ENCODE assay signal across 11 cellular contexts in the genomic region with DNA sequence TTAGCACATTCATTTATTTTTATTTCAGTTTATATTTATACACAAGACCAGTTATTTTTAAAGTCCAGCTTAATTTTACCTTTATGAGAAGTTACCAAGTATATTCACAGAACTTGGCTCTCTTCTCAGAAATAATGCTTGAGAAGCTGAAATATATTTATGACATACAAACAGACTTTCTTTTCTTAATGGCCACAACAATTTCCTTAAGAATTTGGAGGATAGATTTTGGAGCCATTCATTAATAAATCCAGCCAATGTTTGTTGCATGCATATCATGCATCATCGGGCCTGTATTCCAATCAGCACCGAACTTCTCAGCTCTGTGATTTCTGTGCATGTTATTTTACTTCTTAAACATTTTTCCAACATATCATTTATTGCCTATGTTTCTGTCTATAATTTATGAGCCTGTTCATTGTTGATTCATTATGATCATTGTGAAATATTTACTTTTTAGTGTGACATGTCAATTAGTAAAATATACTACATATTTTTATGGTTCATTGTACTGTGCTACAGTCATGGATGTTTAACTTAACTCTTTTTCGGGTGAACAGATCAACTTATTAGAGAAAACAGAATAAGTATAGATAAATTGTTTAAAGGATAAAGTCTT. TPM values are rescaled to one million over a fixed set of nuclear protein-coding genes. Genes with fewer than 3 reads are reported as not detected.
A peak's percentile ranks its signal among the peaks of the same experiment; 100 is the strongest.
DNase-seq lines count a peak whose midpoint lies in the region; ATAC-seq, FAIRE-seq and TF ChIP-seq lines count a peak whose summit lies in the region.
"Had no signal": no experiment of that assay in that cellular context is flagged by ENCODE, and none has a peak within 500 bp of the region (broad histone marks: within the 10 kb centered on the region; RNA-seq: fewer than 3 reads in every experiment).

No MANE protein-coding gene starts in this region.

- H3K36me3 ChIP-seq in cardiac muscle cell (no peaks in the 10 kb centered on the region), left ventricle myocardium inferior (no peaks in the 10 kb centered on the region), H1 (ENCODE audit: control insufficient read depth in 2 of 4, insufficient read depth in 4 of 4, low read length in 3 of 4) (peaks cover 0 to 13% (median 0%) of the 10 kb centered on the region in 4 experiments; a peak in 1 of 8 replicates), mucosa of stomach (ENCODE audit: control insufficient read depth, insufficient read depth, low read length) (no peaks in the 10 kb centered on the region)
- no peaks in the 10 kb centered on the region for H3K36me3 ChIP-seq in effector memory CD4-positive, alpha-beta T cell (ENCODE audit: control insufficient read depth, insufficient read depth, low read length)
- H3K36me3 ChIP-seq: spleen had no signal

- no peak overlapping the region for H2BK20ac ChIP-seq in H1 (ENCODE audit: low read length)

- peaks cover 30% of the 10 kb centered on the region for H3K4me1 ChIP-seq in cardiac muscle cell (ENCODE audit: low read depth)
- peaks cover 46% of the 10 kb centered on the region for H3K4me1 ChIP-seq in left ventricle myocardium inferior
- H3K4me1 ChIP-seq in H1 (replicated peaks in 1 of 4; ENCODE audit: control insufficient read depth in 3 of 4, insufficient read depth in 4 of 4, low read length in 3 of 4), result peaks cover 4 to 14% (median 6%) of the 10 kb centered on the region in 4 experiments; a peak in 6 of 7 replicates
- H3K4me1 ChIP-seq in mucosa of stomach (ENCODE audit: control insufficient read depth, insufficient read depth, low read length), result peaks cover 12% of the 10 kb centered on the region
- no peaks in the 10 kb centered on the region for H3K4me1 ChIP-seq in effector memory CD4-positive, alpha-beta T cell (ENCODE audit: control insufficient read depth, insufficient read depth, low read length, poor library complexity, severe bottlenecking)

- peak overlapping the region; percentile 61 to 78 for H3K4me2 ChIP-seq in H1 (ENCODE audit: insufficient read depth in 1 of 2, low read depth in 2 of 2, low read length in 2 of 2)

- H3K79me2 ChIP-seq in H1 (ENCODE audit: control insufficient read depth in 1 of 2, insufficient read depth in 2 of 2, low read length in 2 of 2), result peaks cover 19 to 99% of the 10 kb centered on the region in 2 experiments; a peak in 3 of 4 replicates

- H3K27me3 ChIP-seq in cardiac muscle cell (no peaks in the 10 kb centered on the region), left ventricle myocardium inferior (ENCODE audit: low read depth) (no peaks in the 10 kb centered on the region), H1 (replicated peaks in 1 of 4; ENCODE audit: control insufficient read depth in 3 of 4, extremely low read depth in 1 of 4, insufficient read depth in 3 of 4, low read length in 3 of 4) (no peaks in the 10 kb centered on the region), mucosa of stomach (ENCODE audit: control insufficient read depth, insufficient read depth, low read length) (no peaks in the 10 kb centered on the region)
- peaks cover 7% of the 10 kb centered on the region for H3K27me3 ChIP-seq in effector memory CD4-positive, alpha-beta T cell (replicated peaks; ENCODE audit: control insufficient read depth, insufficient read depth, low read length, poor library complexity, severe bottlenecking)

- WGBS in H1 (ENCODE audit: extremely low coverage in 1 of 2, insufficient coverage in 1 of 2, insufficient read length in 1 of 2, insufficient replicate concordance in 2 of 2, low coverage in 1 of 2, low lambda C conversion rate in 2 of 2, missing lambda C conversion rate in 1 of 2), 2 experiments, result 48% methylated on average over 3 of the region's 3 CpGs; no CpG with 5 or more reads in 1 of the 2 experiments

- no peak overlapping the region for H2BK12ac ChIP-seq in H1 (ENCODE audit: low read depth, low read length)

- H3K9me3 ChIP-seq in cardiac muscle cell (ENCODE audit: low read depth) (no peaks in the 10 kb centered on the region), left ventricle myocardium inferior (replicated peaks) (peaks cover 17% of the 10 kb centered on the region), H1 (ENCODE audit: insufficient read depth in 2 of 2, low read depth in 1 of 2, low read length in 1 of 2) (no peaks in the 10 kb centered on the region), mucosa of stomach (ENCODE audit: control insufficient read depth, low read length) (no peaks in the 10 kb centered on the region)
- no peaks in the 10 kb centered on the region for H3K9me3 ChIP-seq in effector memory CD4-positive, alpha-beta T cell (ENCODE audit: control insufficient read depth, low read length)

- H3K4me3 ChIP-seq in cardiac muscle cell (peak overlapping the region; percentile 78), left ventricle myocardium inferior (no peak overlapping the region), H1 (ENCODE audit: extremely low read depth in 1 of 4, insufficient read depth in 2 of 4, low read depth in 3 of 4, low read length in 4 of 4) (peak overlapping the region; percentile 28 to 97 (median 94); a peak in 6 of 8 replicates), mucosa of stomach (ENCODE audit: low read length) (no peak overlapping the region)
- H3K4me3 ChIP-seq in effector memory CD4-positive, alpha-beta T cell (ENCODE audit: insufficient read depth, low read depth, low read length, poor library complexity, severe bottlenecking), result no peak overlapping the region

- H3K27ac ChIP-seq in cardiac muscle cell (peak overlapping the region; percentile 88), left ventricle myocardium inferior (replicated peaks) (no peak overlapping the region), H1 (ENCODE audit: low read depth, low read length) (no peak overlapping the region; the same call in 1 of the 2 replicates)
- H3K27ac ChIP-seq in effector memory CD4-positive, alpha-beta T cell (ENCODE audit: insufficient read depth, low read length, poor library complexity, severe bottlenecking), result no peak overlapping the region

- H4K5ac ChIP-seq in H1 (ENCODE audit: insufficient read length, low read depth, low read length), result no peak overlapping the region

- no peak overlapping the region for H2BK120ac ChIP-seq in H1 (replicated peaks; ENCODE audit: low read depth, low read length)

- no peak overlapping the region for H3K4ac ChIP-seq in H1 (replicated peaks; ENCODE audit: insufficient read length, low read depth, low read length)

- H3K36me3 Mint-ChIP-seq in activated naive CD4-positive, alpha-beta T cell treated with anti-CD3 and anti-CD28 coated beads, Interleukin-2, amount 50 U/mL, for 72 hours, result peaks cover 0 to 24% of the 10 kb centered on the region in 2 donors

- H3K18ac ChIP-seq in H1 (ENCODE audit: extremely low read depth, low read length), result no peak overlapping the region

- no peak for FAIRE-seq in H1 (lab: Jason Lieb, UNC)
- FAIRE-seq: bronchial epithelial cell had no signal

- H2BK15ac ChIP-seq in H1 (ENCODE audit: low read length), result no peak overlapping the region

- DNase-seq in cardiac muscle cell (ENCODE audit: low read depth in 1 of 2, low spot score in 1 of 2) (no peak), left ventricle myocardium inferior (no peak), H1 (ENCODE audit: low read depth in 1 of 2, low spot score in 2 of 2) (no peak)
- DNase-seq in effector memory CD4-positive, alpha-beta T cell, result no peak
- no peak for DNase-seq in activated naive CD4-positive, alpha-beta T cell treated with anti-CD3 and anti-CD28 coated beads, Interleukin-2, amount 50 U/mL, for 72 hours (ENCODE audit: low spot score in 2 of 2)
- DNase-seq: midbrain, spleen had no signal

- no peaks in the 10 kb centered on the region for H3K79me1 ChIP-seq in H1 (ENCODE audit: low read depth, low read length)

- no peak overlapping the region for H2AFZ ChIP-seq in H1 (ENCODE audit: low read length)

- H3K9ac ChIP-seq in H1 (replicated peaks in 1 of 4; ENCODE audit: extremely low read depth in 1 of 4, low read depth in 3 of 4, low read length in 3 of 4), result peak overlapping the region in 2 of 4 experiments; percentile 32 to 58; a peak in 3 of 7 replicates
- H3K9ac ChIP-seq in mucosa of stomach (ENCODE audit: low read length), result peak overlapping the region; percentile 98

- CTCF ChIA-PET in H1 (lab: Charles Lee; ENCODE audit: partially characterized antibody), result interaction anchor here (0.6 to 1.0 kb wide), 3 partner anchors 45 to 74 kb away, joined by 3 read pairs; no protein-coding TSS in a partner anchor

- TF ChIP-seq EP300 in H1 (IDR thresholded peaks at IDR 0.05; ENCODE audit: borderline replicate concordance in 1 of 2, low read depth in 2 of 2, low read length in 2 of 2), result no peak

- H3K23ac ChIP-seq in H1 (ENCODE audit: insufficient read length), result no peak overlapping the region

- H3K27ac Mint-ChIP-seq in activated naive CD4-positive, alpha-beta T cell treated with anti-CD3 and anti-CD28 coated beads, Interleukin-2, amount 50 U/mL, for 72 hours, result no peak overlapping the region

- no peak overlapping the region for H4K8ac ChIP-seq in H1 (ENCODE audit: extremely low read depth, insufficient read depth, low read length)

- H2AK5ac ChIP-seq in H1 (ENCODE audit: low read depth, low read length), result no peak overlapping the region

- no peak for TF ChIP-seq POLR2A in H1 (IDR thresholded peaks at IDR 0.05; ENCODE audit: control extremely low read depth in 1 of 2, low read depth in 2 of 2, low read length in 2 of 2)

- no peak overlapping the region for H2BK5ac ChIP-seq in H1 (ENCODE audit: low read depth, low read length)

- H4K91ac ChIP-seq in H1 (replicated peaks; ENCODE audit: insufficient read length, low read length), result no peak overlapping the region

- no peak overlapping the region for H3K14ac ChIP-seq in H1 (ENCODE audit: insufficient read length)

- peaks cover 7% of the 10 kb centered on the region for H3K23me2 ChIP-seq in H1 (ENCODE audit: low read depth, low read length)

- TF ChIP-seq RAD21 in H1 (IDR thresholded peaks at IDR 0.05 in 1 of 2, conservative IDR thresholded peaks at IDR 0.05 in 1 of 2; ENCODE audit: low read depth in 2 of 2, low read length in 2 of 2), result no peak

- no peak for ATAC-seq in HG03135 (IDR thresholded peaks at IDR 0.05; ENCODE audit: unreplicated experiment)
- ATAC-seq in activated naive CD4-positive, alpha-beta T cell treated with anti-CD3 and anti-CD28 coated beads, Interleukin-2, amount 50 U/mL, for 72 hours, result no peak
- no peak for ATAC-seq in GM19035 (IDR thresholded peaks at IDR 0.05; ENCODE audit: unreplicated experiment)

- H3K9me3 Mint-ChIP-seq in activated naive CD4-positive, alpha-beta T cell treated with anti-CD3 and anti-CD28 coated beads, Interleukin-2, amount 50 U/mL, for 72 hours, result peaks cover 5 to 7% of the 10 kb centered on the region in 2 donors

- intact Hi-C loops in left ventricle myocardium inferior (cut with micrococcal nuclease), result loop anchor here (10.0 kb wide), 1 partner anchor 70 kb away; no protein-coding TSS in a partner anchor

- H3K56ac ChIP-seq in H1 (replicated peaks; ENCODE audit: insufficient read length, low read depth, low read length), result no peak overlapping the region

- POLR2A ChIA-PET in H1 (lab: Charles Lee; ENCODE audit: partially characterized antibody), result interaction anchor here (0.7 to 4.2 kb wide), 3 partner anchors 9 to 21 kb away, joined by 3 to 62 read pairs (median 4); no protein-coding TSS in a partner anchor

- peaks cover 0 to 2% of the 10 kb centered on the region in 2 experiments for H4K20me1 ChIP-seq in H1 (replicated peaks in 1 of 2; ENCODE audit: control insufficient read depth in 1 of 2, insufficient read depth in 2 of 2, low read length in 2 of 2)

- TF ChIP-seq CTCF in cardiac muscle cell (IDR thresholded peaks at IDR 0.05; ENCODE audit: low read depth, low read length) (no peak), left ventricle myocardium inferior (IDR thresholded peaks at IDR 0.05; ENCODE audit: borderline replicate concordance) (no peak), H1 (IDR thresholded peaks at IDR 0.05; ENCODE audit: control extremely low read depth in 1 of 3, insufficient read depth in 1 of 3, low read depth in 1 of 3, low read length in 3 of 3) (no peak)

RNA-seq across cellular contexts. Expression of gene GULP1, which starts 3.5 kb away (rescaled TPM):
- total RNA-seq in cardiac muscle cell (32.7 and 41.2 TPM in 2 replicates), left ventricle myocardium inferior (5.7 TPM)
- polyA plus RNA-seq in cardiac muscle cell (28.3 and 41.4 TPM in 2 replicates), H1 (2011; rRNA removed) (56.4 and 69.7 TPM in 2 replicates)
- 130 and 139 TPM in 2 replicates for total RNA-seq in H1 (2021; fragmentation: NEBNext Ultra II Directional; extraction: Animal tissue kit (Norgen Biotek cat#: 25700))
- polyA plus RNA-seq in H1 (2011; cell fraction: cytosol; rRNA removed), result 69.1 TPM
- 80.6 TPM for polyA plus RNA-seq in H1 (2011; cell fraction: nucleus; rRNA removed)
- 64.6 to 96.2 TPM (median 88.8 TPM) in 4 replicates for polyA plus RNA-seq in H1 (2012, experiment 1 of 2)
- polyA plus RNA-seq in H1 (2012, experiment 2 of 2), result 8.6 TPM
- polyA plus RNA-seq in H1 (2013, experiment 1 of 2), result 131 TPM
- polyA plus RNA-seq in H1 (2013, experiment 2 of 2), result 136 TPM
- polyA minus RNA-seq in H1 (2011; rRNA and poly(A)+ RNA removed), result 101 and 170 TPM in 2 replicates
- polyA minus RNA-seq in H1 (2011; cell fraction: cytosol; rRNA and poly(A)+ RNA removed), result 112 TPM
- polyA minus RNA-seq in H1 (2011; cell fraction: nucleus; rRNA and poly(A)+ RNA removed), result 251 TPM
- not detected for total RNA-seq in activated naive CD4-positive, alpha-beta T cell treated with anti-CD3 and anti-CD28 coated beads, Interleukin-2, amount 50 U/mL, for 72 hours

Comparison
In these comparisons a context has a peak if more than half of its experiments do, and no peak if none do; other contexts are left out.
1. H3K4me3 ChIP-seq: peak in cardiac muscle cell (single experiment) and H1 (4 of 4); none in left ventricle myocardium inferior (single experiment), mucosa of stomach (single experiment) and effector memory CD4-positive, alpha-beta T cell (single experiment).